1 cellular context compared by ENCODE assay signal in the genomic region with DNA sequence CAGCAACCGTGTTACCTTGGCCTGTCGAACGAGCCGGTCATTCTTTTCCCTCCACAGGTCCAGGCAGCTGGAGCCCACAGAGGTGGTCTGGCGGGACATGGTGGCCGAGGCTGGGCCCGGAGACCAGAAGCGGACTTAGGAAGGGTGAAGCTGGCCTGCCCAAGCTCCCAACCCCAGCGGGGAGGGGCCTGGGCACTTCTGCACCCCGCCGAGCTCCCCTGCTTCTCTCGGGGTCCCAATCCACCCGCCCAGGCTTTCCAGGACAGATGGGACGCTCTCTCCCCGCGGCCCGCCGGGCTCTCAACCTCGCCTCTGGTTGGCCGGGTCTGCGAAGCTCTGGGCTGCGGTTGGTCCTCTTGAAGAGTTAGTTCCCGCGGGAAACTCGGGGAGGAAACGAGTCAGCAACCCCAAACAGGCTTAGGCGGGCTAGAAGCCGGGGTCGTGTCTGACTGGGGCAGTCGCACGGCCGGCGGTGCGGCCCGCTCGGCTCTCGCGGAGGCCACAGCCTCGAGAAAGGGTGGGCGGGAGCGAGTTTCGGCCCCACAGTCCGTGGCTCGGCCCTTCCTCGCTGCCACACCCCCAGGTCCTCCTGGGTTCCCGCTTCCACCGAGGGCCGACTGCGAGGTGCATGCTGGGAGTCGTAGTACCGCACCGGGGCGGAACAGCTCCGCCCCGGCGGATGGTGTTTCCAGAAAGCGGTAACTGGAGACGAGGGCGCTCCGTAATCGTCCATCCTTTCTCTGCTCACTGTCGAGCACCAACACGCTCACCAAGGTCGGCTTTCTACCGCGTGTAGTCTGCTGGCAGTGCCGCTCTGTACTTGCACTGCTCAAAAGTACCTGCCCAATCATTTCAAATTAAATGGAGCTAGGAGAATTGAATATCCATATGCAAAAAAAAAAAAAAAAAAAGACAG.
TF ChIP-seq lines count a peak whose summit lies in the region.

Gene FANCG (minus strand): TSS at position 517 of the 916 bp plus-strand sequence. CDS start 418 bp downstream, at position 99.

TF ChIP-seq in K562, 482 proteins besides CTCF, POLR2A, EP300 and RAD21 (continued from another document):
- TF ChIP-seq MGA (IDR thresholded peaks at IDR 0.05) (peak; percentile 78), L3MBTL2 (IDR thresholded peaks at IDR 0.05) (peak; percentile 89), ZNF699 (CRISPR knock-in tag; IDR thresholded peaks at IDR 0.05; ENCODE audit: insufficient replicate concordance) (no peak), RBM39 (optimal IDR thresholded peaks at IDR 0.05; ENCODE audit: low read depth, low read length) (no peak), NR0B1 (IDR thresholded peaks at IDR 0.05; ENCODE audit: partially characterized antibody) (no peak), GATA2 (CRISPR knock-in tag; IDR thresholded peaks at IDR 0.05) (no peak), NR2C2 (CRISPR knock-in tag; IDR thresholded peaks at IDR 0.05) (no peak), NR2C2 (tag; IDR thresholded peaks at IDR 0.05) (peak; percentile 72), NR1H2 (CRISPR knock-in tag; IDR thresholded peaks at IDR 0.05) (no peak), RREB1 (CRISPR knock-in tag; IDR thresholded peaks at IDR 0.05) (no peak), ZNF445 (CRISPR knock-in tag; IDR thresholded peaks at IDR 0.05; ENCODE audit: low read depth) (peak; percentile 14; the same call in 1 of the 2 replicates), POU5F1 (IDR thresholded peaks at IDR 0.05; ENCODE audit: borderline replicate concordance, low read depth, low read length, partially characterized antibody) (no peak), JUN (IDR thresholded peaks at IDR 0.05; ENCODE audit: borderline replicate concordance, low read depth, low read length) (no peak), JUN (CRISPR knock-in tag; IDR thresholded peaks at IDR 0.05; ENCODE audit: borderline replicate concordance) (no peak)
- TF ChIP-seq, protein P1, sequence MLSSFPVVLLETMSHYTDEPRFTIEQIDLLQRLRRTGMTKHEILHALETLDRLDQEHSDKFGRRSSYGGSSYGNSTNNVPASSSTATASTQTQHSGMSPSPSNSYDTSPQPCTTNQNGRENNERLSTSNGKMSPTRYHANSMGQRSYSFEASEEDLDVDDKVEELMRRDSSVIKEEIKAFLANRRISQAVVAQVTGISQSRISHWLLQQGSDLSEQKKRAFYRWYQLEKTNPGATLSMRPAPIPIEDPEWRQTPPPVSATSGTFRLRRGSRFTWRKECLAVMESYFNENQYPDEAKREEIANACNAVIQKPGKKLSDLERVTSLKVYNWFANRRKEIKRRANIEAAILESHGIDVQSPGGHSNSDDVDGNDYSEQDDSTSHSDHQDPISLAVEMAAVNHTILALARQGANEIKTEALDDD (IDR thresholded peaks at IDR 0.05): no peak
- TF ChIP-seq, protein P2, sequence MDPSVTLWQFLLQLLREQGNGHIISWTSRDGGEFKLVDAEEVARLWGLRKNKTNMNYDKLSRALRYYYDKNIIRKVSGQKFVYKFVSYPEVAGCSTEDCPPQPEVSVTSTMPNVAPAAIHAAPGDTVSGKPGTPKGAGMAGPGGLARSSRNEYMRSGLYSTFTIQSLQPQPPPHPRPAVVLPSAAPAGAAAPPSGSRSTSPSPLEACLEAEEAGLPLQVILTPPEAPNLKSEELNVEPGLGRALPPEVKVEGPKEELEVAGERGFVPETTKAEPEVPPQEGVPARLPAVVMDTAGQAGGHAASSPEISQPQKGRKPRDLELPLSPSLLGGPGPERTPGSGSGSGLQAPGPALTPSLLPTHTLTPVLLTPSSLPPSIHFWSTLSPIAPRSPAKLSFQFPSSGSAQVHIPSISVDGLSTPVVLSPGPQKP (CRISPR knock-in tag; IDR thresholded peaks at IDR 0.05): no peak
